Comparison of ENCODE assay signal across 8 cellular contexts in the genomic region with DNA sequence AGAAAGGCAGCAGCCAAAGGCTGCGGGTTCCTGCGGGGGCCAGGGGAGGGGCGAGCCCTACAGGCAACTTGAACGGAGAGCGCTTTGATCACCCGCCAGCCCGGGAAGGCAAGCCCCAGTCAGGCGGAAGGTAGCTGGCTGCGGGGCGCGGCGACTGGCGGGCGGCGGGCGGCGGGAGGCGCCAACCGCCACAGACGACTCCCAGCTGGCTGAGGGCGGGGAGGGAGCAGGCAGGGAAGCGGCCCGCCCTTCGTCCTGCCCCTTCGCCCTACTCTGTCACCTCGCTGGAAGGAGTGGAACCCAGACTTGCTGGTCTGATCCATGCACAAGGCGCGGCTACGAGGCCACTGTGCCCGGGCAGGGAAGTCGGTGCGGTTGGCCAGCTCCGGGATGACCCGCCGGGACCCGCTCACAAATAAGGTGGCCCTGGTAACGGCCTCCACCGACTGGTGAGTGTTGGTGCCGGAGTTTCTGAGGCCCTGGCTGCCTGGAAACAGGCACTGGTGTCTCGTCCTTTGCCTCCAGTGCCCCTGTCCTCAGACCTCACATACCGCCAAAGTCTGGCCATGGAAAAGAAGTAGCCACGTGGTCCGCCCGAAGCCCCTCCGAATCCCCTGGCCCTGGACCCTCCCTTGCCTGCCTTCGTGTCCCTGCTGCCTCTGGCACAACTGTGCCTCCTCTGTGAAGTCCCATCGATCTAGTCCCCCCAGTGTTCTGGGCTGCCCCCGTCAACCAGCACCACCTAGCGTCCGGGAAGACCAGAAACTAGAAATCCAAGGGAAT. TPM values are rescaled to one million over a fixed set of nuclear protein-coding genes. Genes with fewer than 3 reads are reported as not detected.
DNase-seq lines count a peak whose midpoint lies in the region; ATAC-seq and TF ChIP-seq lines count a peak whose summit lies in the region.
"Not testable (repeated sequence)": the region's sequence is repeated elsewhere in the genome, so short reads cannot be mapped to it uniquely, and the experiment has no call there.

No MANE protein-coding gene starts in this region.

- not testable (repeated sequence) for H3K36me3 Mint-ChIP-seq in activated B cell treated with CpG ODN at 0.5 μM for 24 hours (ENCODE audit: low read depth)

- peak overlapping the region; percentile 89 for H3K4me3 Mint-ChIP-seq in activated B cell treated with CpG ODN at 0.5 μM for 24 hours

- H3K4me1 Mint-ChIP-seq in activated B cell treated with CpG ODN at 0.5 μM for 24 hours, result not testable (repeated sequence)

- POLR2A ChIA-PET in activated B cell treated with CpG ODN at 0.5 μM for 24 hours (lab: Charles Lee), result not testable (repeated sequence)

- not testable (repeated sequence) for H3K27me3 Mint-ChIP-seq in activated B cell treated with CpG ODN at 0.5 μM for 24 hours

- TF ChIP-seq CTCF in activated B cell treated with CpG ODN at 0.5 μM for 24 hours (IDR thresholded peaks at IDR 0.05), result not testable (repeated sequence)

- in situ Hi-C loops in GM18951 (cut with MboI; ENCODE audit: low sequenced_read_pairs, unreplicated experiment), result not testable (repeated sequence)

- peak; percentile 41 for TF ChIP-seq POLR2A in GM18951 (IDR thresholded peaks at IDR 0.05; ENCODE audit: extremely low read depth, insufficient read depth, insufficient read length)

- intact Hi-C loops in activated B cell treated with CpG ODN at 0.5 μM for 24 hours (cut with micrococcal nuclease), result loop anchor here (1.0 to 5.0 kb wide), 6 partner anchors 14 to 404 kb away; a partner anchor contains a TSS

- DNase-seq in AG08395 (ENCODE audit: low spot score) (peak; percentile 74), NCI-H345 (lab: John Stamatoyannopoulos, UW) (peak; percentile 85), activated B cell treated with CpG ODN at 0.5 μM for 24 hours (peak; percentile 50), iPS-NIHi7 (ENCODE audit: extremely low spot score) (peak; percentile 75)
- peak; percentile 62 for DNase-seq in central memory CD4-positive, alpha-beta T cell
- not testable (repeated sequence) for DNase-seq in skeletal muscle cell (ENCODE audit: low read depth)

- peak; percentile 70 for ATAC-seq in HG03354 (IDR thresholded peaks at IDR 0.05; ENCODE audit: poor library complexity, severe bottlenecking, unreplicated experiment)
- peak; percentile 76 for ATAC-seq in activated B cell treated with CpG ODN at 0.5 μM for 24 hours (ENCODE audit: low read depth)

- H3K4me3 ChIP-seq in skeletal muscle cell (ENCODE audit: low read depth, low read length), result peak overlapping the region; percentile 51

- CTCF ChIA-PET in activated B cell treated with CpG ODN at 0.5 μM for 24 hours (lab: Charles Lee), result interaction anchor here (0.6 to 0.9 kb wide), 4 partner anchors 10 to 405 kb away, joined by 3 to 4 read pairs (median 3); no protein-coding TSS in a partner anchor

- peak overlapping the region; percentile 62 for H3K27ac Mint-ChIP-seq in activated B cell treated with CpG ODN at 0.5 μM for 24 hours

- not testable (repeated sequence) for H3K9me3 Mint-ChIP-seq in activated B cell treated with CpG ODN at 0.5 μM for 24 hours

RNA-seq across cellular contexts. Expression of a gene that starts 15.4 kb away (rescaled TPM):
- 3.5 and 3.9 TPM in 2 replicates for total RNA-seq in activated B cell treated with CpG ODN at 0.5 μM for 24 hours

RNA-seq across cellular contexts. Expression of a gene that starts 35.0 kb away (rescaled TPM):
- total RNA-seq in activated B cell treated with CpG ODN at 0.5 μM for 24 hours, result 0.09 TPM in 1 of 2 replicates, not detected in the other

RNA-seq across cellular contexts. Expression of a gene that starts 47.6 kb away (rescaled TPM):
- total RNA-seq in activated B cell treated with CpG ODN at 0.5 μM for 24 hours, result 12.7 and 17.9 TPM in 2 replicates

RNA-seq across cellular contexts. Expression of a gene that starts 57.7 kb away (rescaled TPM):
- 82.1 and 102 TPM in 2 replicates for total RNA-seq in activated B cell treated with CpG ODN at 0.5 μM for 24 hours
